20 cellular contexts compared by ENCODE assay signal in the genomic region with DNA sequence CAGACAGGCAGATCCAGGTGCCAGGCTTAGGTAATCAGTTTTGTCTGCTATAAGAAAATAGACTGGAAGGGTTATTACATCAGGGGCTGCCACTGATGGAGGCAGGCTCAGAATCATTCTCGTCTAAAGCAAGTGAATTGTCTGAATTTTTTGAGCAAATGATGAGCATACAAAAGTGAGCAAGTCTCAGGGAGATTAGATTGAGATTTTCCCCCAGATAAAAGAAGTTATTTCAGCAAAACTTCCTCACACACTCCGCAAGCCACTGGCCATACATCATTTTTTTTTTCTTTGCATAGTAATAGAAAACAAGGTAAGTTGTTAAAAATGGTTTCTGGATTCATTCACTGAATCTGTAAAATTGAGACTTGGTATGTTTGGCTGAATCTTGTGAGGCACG. TPM values are rescaled to one million over a fixed set of nuclear protein-coding genes. Genes with fewer than 3 reads are reported as not detected.
DNase-seq lines count a peak whose midpoint lies in the region; ATAC-seq and TF ChIP-seq lines count a peak whose summit lies in the region.
"Had no signal": no experiment of that assay in that cellular context is flagged by ENCODE, and none has a peak within 500 bp of the region (broad histone marks: within the 10 kb centered on the region; RNA-seq: fewer than 3 reads in every experiment).

No MANE protein-coding gene starts in this region.

- CTCF ChIA-PET in HCT116 (lab: Charles Lee) = no interaction called here
- CTCF ChIA-PET in activated naive CD4-positive, alpha-beta T cell treated with anti-CD3 and anti-CD28 coated beads for 36 hours (lab: Charles Lee) = no interaction called here

- no TSS peak for BruUV-seq in HCT116 (replicated peaks; lab: Mats Ljungman, UMichigan)

- H3K27ac Mint-ChIP-seq in activated naive CD4-positive, alpha-beta T cell treated with anti-CD3 and anti-CD28 coated beads for 36 hours = no peak overlapping the region
- H3K27ac Mint-ChIP-seq: activated CD4-positive, alpha-beta memory T cell treated with anti-CD3 and anti-CD28 coated beads for 36 hours; stimulated activated effector memory CD8-positive, alpha-beta T cell treated with anti-CD3 and anti-CD28 coated beads, Interleukin-12 subunit alpha, Interleukin-12 subunit beta, amount 100 ng/mL, for 72 hours; T-helper 1 cell treated with Interleukin-12 subunit alpha and Interleukin-12 subunit beta and Interleukin-4 antibody, amounts not matched to agents 30 μg/mL and 1 μg/mL, for 36 hours had no signal

- RAD21 ChIA-PET in HCT116 (lab: Charles Lee; ENCODE audit: low non-redundant PET in 1 of 2, low total read pairs in 2 of 2, uncharacterized antibody in 2 of 2, unreplicated experiment in 2 of 2) = no interaction called here

- H3K9me3 ChIP-seq in HCT116 (ENCODE audit: control insufficient read depth in 1 of 2, insufficient read depth in 1 of 2, low read depth in 1 of 2, low read length in 2 of 2) (no peaks in the 10 kb centered on the region), SJSA1 (replicated peaks) (no peaks in the 10 kb centered on the region), left lung (no peaks in the 10 kb centered on the region), gastrocnemius medialis (no peaks in the 10 kb centered on the region)
- H3K9me3 ChIP-seq: mucosa of descending colon had no signal

- H2AFZ ChIP-seq in HCT116 (ENCODE audit: low read depth, low read length, poor library complexity, severe bottlenecking) = no peak overlapping the region

- H3K36me3 Mint-ChIP-seq in activated naive CD4-positive, alpha-beta T cell treated with anti-CD3 and anti-CD28 coated beads for 36 hours (ENCODE audit: low read depth) = no peaks in the 10 kb centered on the region
- H3K36me3 Mint-ChIP-seq: activated CD4-positive, alpha-beta memory T cell treated with anti-CD3 and anti-CD28 coated beads for 36 hours; stimulated activated effector memory CD8-positive, alpha-beta T cell treated with anti-CD3 and anti-CD28 coated beads, Interleukin-12 subunit alpha, Interleukin-12 subunit beta, amount 100 ng/mL, for 72 hours had no signal

- no peak for ATAC-seq in HCT116
- no peak for ATAC-seq in left lung
- ATAC-seq in gastrocnemius medialis = no peak
- ATAC-seq in GM19452 (IDR thresholded peaks at IDR 0.05; ENCODE audit: unreplicated experiment) = no peak
- ATAC-seq: left colon; mucosa of descending colon; right cardiac atrium; stimulated activated effector memory CD8-positive, alpha-beta T cell treated with anti-CD3 and anti-CD28 coated beads, Interleukin-12 subunit alpha, Interleukin-12 subunit beta, amount 100 ng/mL, for 72 hours had no signal

- no peaks in the 10 kb centered on the region for H4K20me1 ChIP-seq in HCT116 (ENCODE audit: insufficient read depth)

- DNase-seq in HCT116 (ENCODE audit: low read depth, low spot score) (no peak), SJSA1 (ENCODE audit: low read depth in 1 of 2, low spot score in 2 of 2) (no peak), left lung (no peak), gastrocnemius medialis (no peak), NCI-H1105 (lab: John Stamatoyannopoulos, UW) (no peak)
- no peak for DNase-seq in activated naive CD4-positive, alpha-beta T cell treated with anti-CD3 and anti-CD28 coated beads for 36 hours
- DNase-seq: activated CD4-positive, alpha-beta memory T cell treated with anti-CD3 and anti-CD28 coated beads for 36 hours; activated naive CD4-positive, alpha-beta T cell; activated T-cell treated with anti-CD3 and anti-CD28 coated beads, Interleukin-2, amount 50 U/mL, for 1 hour; AML-193; COR-L47; left colon; mucosa of descending colon; NCI-H526 treated with DMSO at 0.1 percent for 48 hours; occipital lobe; right cardiac atrium; SIG-M5 had no signal

- no peak for TF ChIP-seq CTCF in HCT116 (IDR thresholded peaks at IDR 0.05 in 2 of 3, conservative IDR thresholded peaks at IDR 0.05 in 1 of 3; ENCODE audit: borderline replicate concordance in 1 of 3, insufficient read depth in 1 of 3, low read depth in 2 of 3, low read length in 2 of 3)
- TF ChIP-seq CTCF in left lung (IDR thresholded peaks at IDR 0.05) = no peak
- TF ChIP-seq CTCF in gastrocnemius medialis (IDR thresholded peaks at IDR 0.05 in 4 of 5, conservative IDR thresholded peaks at IDR 0.05 in 1 of 5) = no peak

- POLR2A ChIA-PET in HCT116 (lab: Charles Lee) = no interaction called here

- no peak for TF ChIP-seq RAD21 in HCT116 (IDR thresholded peaks at IDR 0.05; ENCODE audit: low read depth)

- no peak for TF ChIP-seq POLR2A in HCT116 (IDR thresholded peaks at IDR 0.05; ENCODE audit: borderline replicate concordance, extremely low read depth, insufficient read depth, insufficient read length)
- no peak for TF ChIP-seq POLR2A in gastrocnemius medialis (IDR thresholded peaks at IDR 0.05)

- H3K4me3 Mint-ChIP-seq in activated naive CD4-positive, alpha-beta T cell treated with anti-CD3 and anti-CD28 coated beads for 36 hours = no peak overlapping the region
- H3K4me3 Mint-ChIP-seq: activated CD4-positive, alpha-beta memory T cell treated with anti-CD3 and anti-CD28 coated beads for 36 hours; stimulated activated effector memory CD8-positive, alpha-beta T cell treated with anti-CD3 and anti-CD28 coated beads, Interleukin-12 subunit alpha, Interleukin-12 subunit beta, amount 100 ng/mL, for 72 hours; T-helper 1 cell treated with Interleukin-12 subunit alpha and Interleukin-12 subunit beta and Interleukin-4 antibody, amounts not matched to agents 30 μg/mL and 1 μg/mL, for 36 hours had no signal

- in situ Hi-C loops in gastrocnemius medialis (cut with MboI; ENCODE audit: low sequenced_read_pairs in 4 of 4) = no loop called here

- intact Hi-C loops in HCT116 (cut with micrococcal nuclease) (loop anchor here (5.0 kb wide), 1 partner anchor 54 kb away; the partner anchor contains the start of gene ZNF462), left lung (cut with DNase I) (no loop called here), gastrocnemius medialis (cut with DNase I; ENCODE audit: low total_unique reads) (loop anchor here (5.0 kb wide), 1 partner anchor 54 kb away; the partner anchor contains the start of gene ZNF462)
- intact Hi-C loops in activated naive CD4-positive, alpha-beta T cell treated with anti-CD3 and anti-CD28 coated beads for 36 hours (cut with micrococcal nuclease) = no loop called here

- H3K9me3 Mint-ChIP-seq in activated naive CD4-positive, alpha-beta T cell treated with anti-CD3 and anti-CD28 coated beads for 36 hours = no peaks in the 10 kb centered on the region
- H3K9me3 Mint-ChIP-seq: activated CD4-positive, alpha-beta memory T cell treated with anti-CD3 and anti-CD28 coated beads for 36 hours; T-helper 1 cell treated with Interleukin-12 subunit alpha and Interleukin-12 subunit beta and Interleukin-4 antibody, amounts not matched to agents 30 μg/mL and 1 μg/mL, for 36 hours had no signal

- H3K27ac ChIP-seq in HCT116 (ENCODE audit: low read depth, low read length) (peak overlapping the region; percentile 49; the same call in 1 of the 2 replicates), SJSA1 (peak overlapping the region; percentile 91), left lung (peak overlapping the region; percentile 53 to 60), gastrocnemius medialis (peak overlapping the region in 3 of 4 donors; percentile 82 to 89 (median 88))

- no peaks in the 10 kb centered on the region for H3K36me3 ChIP-seq in HCT116 (ENCODE audit: control insufficient read depth in 1 of 2, insufficient read depth in 2 of 2, low read length in 2 of 2)
- H3K36me3 ChIP-seq in SJSA1 = no peaks in the 10 kb centered on the region; the same call in 1 of the 2 replicates
- H3K36me3 ChIP-seq in left lung = no peaks in the 10 kb centered on the region
- H3K36me3 ChIP-seq in gastrocnemius medialis = no peaks in the 10 kb centered on the region

- H3K4me1 Mint-ChIP-seq in activated naive CD4-positive, alpha-beta T cell treated with anti-CD3 and anti-CD28 coated beads for 36 hours (ENCODE audit: low read depth) = peaks cover 2% of the 10 kb centered on the region
- H3K4me1 Mint-ChIP-seq: stimulated activated effector memory CD8-positive, alpha-beta T cell treated with anti-CD3 and anti-CD28 coated beads, Interleukin-12 subunit alpha, Interleukin-12 subunit beta, amount 100 ng/mL, for 72 hours had no signal

- H3K4me2 ChIP-seq in HCT116 (ENCODE audit: low read length) = peak overlapping the region; percentile 64

- peak overlapping the region; percentile 14 for H3K9ac ChIP-seq in HCT116 (ENCODE audit: low read length)

- peaks cover 5% of the 10 kb centered on the region for H3K27me3 Mint-ChIP-seq in activated naive CD4-positive, alpha-beta T cell treated with anti-CD3 and anti-CD28 coated beads for 36 hours (ENCODE audit: low read depth)
- H3K27me3 Mint-ChIP-seq: activated CD4-positive, alpha-beta memory T cell treated with anti-CD3 and anti-CD28 coated beads for 36 hours had no signal

- H3K4me3 ChIP-seq in HCT116 (replicated peaks in 1 of 2; ENCODE audit: low read depth in 1 of 2, low read length in 2 of 2) (no peak overlapping the region), SJSA1 (no peak overlapping the region), left lung (no peak overlapping the region), gastrocnemius medialis (no peak overlapping the region)
- H3K4me3 ChIP-seq: mucosa of descending colon had no signal

- H3K4me1 ChIP-seq in HCT116 (ENCODE audit: control insufficient read depth in 1 of 2, insufficient read depth in 2 of 2, low read length in 2 of 2) (peaks cover 29 to 54% of the 10 kb centered on the region in 2 experiments), SJSA1 (replicated peaks) (peaks cover 34% of the 10 kb centered on the region), left lung (peaks cover 8 to 11% of the 10 kb centered on the region in 2 donors), gastrocnemius medialis (peaks cover 45 to 47% of the 10 kb centered on the region in 2 donors)

- H3K79me2 ChIP-seq in HCT116 (ENCODE audit: insufficient read depth, low read length) = no peaks in the 10 kb centered on the region

- H3K9me2 ChIP-seq in HCT116 (ENCODE audit: insufficient read depth) = no peaks in the 10 kb centered on the region

- no peaks in the 10 kb centered on the region for H3K27me3 ChIP-seq in HCT116 (ENCODE audit: insufficient read depth, low read length)
- H3K27me3 ChIP-seq in SJSA1 (replicated peaks) = no peaks in the 10 kb centered on the region
- no peaks in the 10 kb centered on the region for H3K27me3 ChIP-seq in left lung
- no peaks in the 10 kb centered on the region for H3K27me3 ChIP-seq in gastrocnemius medialis

TF ChIP-seq in HCT116, 20 proteins besides CTCF, POLR2A, EP300 and RAD21 (continues in another document):
- TF ChIP-seq, protein P1, sequence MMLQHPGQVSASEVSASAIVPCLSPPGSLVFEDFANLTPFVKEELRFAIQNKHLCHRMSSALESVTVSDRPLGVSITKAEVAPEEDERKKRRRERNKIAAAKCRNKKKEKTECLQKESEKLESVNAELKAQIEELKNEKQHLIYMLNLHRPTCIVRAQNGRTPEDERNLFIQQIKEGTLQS (IDR thresholded peaks at IDR 0.05) = no peak
- TF ChIP-seq SP1 (IDR thresholded peaks at IDR 0.05; ENCODE audit: low read depth) (no peak), ELF1 (IDR thresholded peaks at IDR 0.05; ENCODE audit: borderline replicate concordance, low read depth) (no peak)

RNA-seq across cellular contexts. Expression of gene ZNF462, which starts 52.9 kb away (rescaled TPM):
- 18.1 TPM for total RNA-seq in HCT116 (2021; ENCODE audit: unreplicated experiment)
- 4.2 and 4.5 TPM in 2 replicates for polyA plus RNA-seq in HCT116 (2012)
- total RNA-seq in SJSA1 (2014; rRNA removed; shearing (Covaris generic)) = 6.5 and 11.9 TPM in 2 replicates
- 10 to 100 TPM; 30.3 to 41.4 TPM for total RNA-seq in left lung
- 10 to 100 TPM in 2 of 4 donors, 1 to 10 TPM in 2; 9.3 to 13.3 (median 11.4) TPM for total RNA-seq in gastrocnemius medialis
- under 1 TPM; 0.33 to 0.40 TPM for total RNA-seq in activated naive CD4-positive, alpha-beta T cell treated with anti-CD3 and anti-CD28 coated beads for 36 hours

Comparison
In these comparisons a context has a peak if more than half of its experiments do, and no peak if none do; other contexts are left out.
1. intact Hi-C loops: an anchor here in HCT116 (5.0 kb wide) and gastrocnemius medialis (5.0 kb wide); none called in left lung and activated naive CD4-positive, alpha-beta T cell treated with anti-CD3 and anti-CD28 coated beads for 36 hours.